In genomic region chr3:71859128-71859519, GRCh38 we compare ENCODE assay signal across 8 cellular contexts.
DNase-seq lines count a peak whose midpoint lies in the region; ATAC-seq and TF ChIP-seq lines count a peak whose summit lies in the region.

No MANE protein-coding gene starts in this region.

- peaks cover 14% of the 10 kb centered on the region for H3K9me3 ChIP-seq in endodermal cell (ENCODE audit: control insufficient read depth, low read length)

- no peak overlapping the region for H3K4me3 Mint-ChIP-seq in endodermal cell
- H3K4me3 Mint-ChIP-seq in neural crest cell = no peak overlapping the region
- no peak overlapping the region for H3K4me3 Mint-ChIP-seq in endothelial cell (ENCODE audit: unreplicated experiment)
- no peak overlapping the region for H3K4me3 Mint-ChIP-seq in stimulated activated memory B cell treated with anti-CD40 and anti-IgM and Interleukin-4, amounts not matched to agents 10 μg/mL and 1 μg/mL and 100 μg/mL, for 72 hours

- no peaks in the 10 kb centered on the region for H3K36me3 ChIP-seq in endodermal cell (ENCODE audit: control insufficient read depth, insufficient read depth, low read length)

- peaks cover 13% of the 10 kb centered on the region for H3K9me3 Mint-ChIP-seq in endodermal cell
- peaks cover 3% of the 10 kb centered on the region for H3K9me3 Mint-ChIP-seq in neural crest cell
- H3K9me3 Mint-ChIP-seq in endothelial cell (ENCODE audit: unreplicated experiment) = no peaks in the 10 kb centered on the region
- H3K9me3 Mint-ChIP-seq in stimulated activated memory B cell treated with anti-CD40 and anti-IgM and Interleukin-4, amounts not matched to agents 10 μg/mL and 1 μg/mL and 100 μg/mL, for 72 hours = peaks cover 15% of the 10 kb centered on the region

- H3K4me1 ChIP-seq in endodermal cell (ENCODE audit: control insufficient read depth, insufficient read depth, low read length) = no peaks in the 10 kb centered on the region

- H3K4me3 ChIP-seq in endodermal cell (ENCODE audit: low read length) = no peak overlapping the region

- TF ChIP-seq CTCF in C4-2B (conservative IDR thresholded peaks at IDR 0.05) = peak; percentile 72
- peak; percentile 29 for TF ChIP-seq CTCF in GM13976 (IDR thresholded peaks at IDR 0.05; ENCODE audit: borderline replicate concordance, control extremely low read depth, extremely low read depth, insufficient read depth, missing control alignments)
- TF ChIP-seq CTCF in endodermal cell (conservative IDR thresholded peaks at IDR 0.05) = peak; percentile 79
- TF ChIP-seq CTCF in neural crest cell (conservative IDR thresholded peaks at IDR 0.05) = peak; percentile 60
- TF ChIP-seq CTCF in endothelial cell (IDR thresholded peaks at IDR 0.05; ENCODE audit: unreplicated experiment) = no peak

- WGBS in endodermal cell (ENCODE audit: insufficient coverage in 1 of 2, insufficient read length in 1 of 2), 2 experiments = 71% methylated on average over 2 of the region's 3 CpGs; no CpG with 5 or more reads in 1 of the 2 experiments

- H3K27ac ChIP-seq in C4-2B (no peak overlapping the region), endodermal cell (ENCODE audit: low read depth, low read length) (no peak overlapping the region)

- no peak for ATAC-seq in stimulated activated memory B cell treated with anti-CD40 and anti-IgM and Interleukin-4, amounts not matched to agents 10 μg/mL and 1 μg/mL and 100 μg/mL, for 72 hours

- H3K27ac Mint-ChIP-seq in endodermal cell (no peak overlapping the region), neural crest cell (ENCODE audit: unreplicated experiment) (no peak overlapping the region), endothelial cell (ENCODE audit: unreplicated experiment) (no peak overlapping the region)
- no peak overlapping the region for H3K27ac Mint-ChIP-seq in stimulated activated memory B cell treated with anti-CD40 and anti-IgM and Interleukin-4, amounts not matched to agents 10 μg/mL and 1 μg/mL and 100 μg/mL, for 72 hours

- no peaks in the 10 kb centered on the region for H3K27me3 ChIP-seq in endodermal cell (ENCODE audit: control insufficient read depth, insufficient read depth, low read length, poor library complexity, severe bottlenecking)

- DNase-seq in GM13976 (ENCODE audit: low spot score) (peak; percentile 31), NOMO-1 (lab: John Stamatoyannopoulos, UW; ENCODE audit: unreplicated experiment in 2 of 2) (peak; percentile 75 to 81), endodermal cell (no peak), neural crest cell (ENCODE audit: low read depth, low spot score) (no peak), OCI-M2 (lab: John Stamatoyannopoulos, UW; ENCODE audit: unreplicated experiment) (no peak), endothelial cell (ENCODE audit: low spot score) (no peak)

- in situ Hi-C loops in GM13976 (cut with MboI; ENCODE audit: low sequenced_read_pairs, unreplicated experiment) = no loop called here

- H3K9ac ChIP-seq in endodermal cell (ENCODE audit: extremely low read depth, low read length, poor library complexity, severe bottlenecking) = no peak overlapping the region

- H3K4me1 Mint-ChIP-seq in endodermal cell = peaks cover 11% of the 10 kb centered on the region
- H3K4me1 Mint-ChIP-seq in neural crest cell = peaks cover 11% of the 10 kb centered on the region
- peaks cover 12% of the 10 kb centered on the region for H3K4me1 Mint-ChIP-seq in endothelial cell (ENCODE audit: unreplicated experiment)
- no peaks in the 10 kb centered on the region for H3K4me1 Mint-ChIP-seq in stimulated activated memory B cell treated with anti-CD40 and anti-IgM and Interleukin-4, amounts not matched to agents 10 μg/mL and 1 μg/mL and 100 μg/mL, for 72 hours

- H3K27me3 Mint-ChIP-seq in endodermal cell (ENCODE audit: insufficient read depth) = peaks cover 30% of the 10 kb centered on the region
- H3K27me3 Mint-ChIP-seq in neural crest cell (ENCODE audit: low read depth) = peaks cover 17% of the 10 kb centered on the region
- H3K27me3 Mint-ChIP-seq in endothelial cell (ENCODE audit: unreplicated experiment) = peaks cover 3% of the 10 kb centered on the region
- H3K27me3 Mint-ChIP-seq in stimulated activated memory B cell treated with anti-CD40 and anti-IgM and Interleukin-4, amounts not matched to agents 10 μg/mL and 1 μg/mL and 100 μg/mL, for 72 hours = peaks cover 90% of the 10 kb centered on the region

- H3K36me3 Mint-ChIP-seq in endodermal cell (ENCODE audit: low read depth) (no peaks in the 10 kb centered on the region), neural crest cell (ENCODE audit: low read depth) (no peaks in the 10 kb centered on the region), endothelial cell (ENCODE audit: low read depth, unreplicated experiment) (peaks cover 7% of the 10 kb centered on the region)
- peaks cover 12% of the 10 kb centered on the region for H3K36me3 Mint-ChIP-seq in stimulated activated memory B cell treated with anti-CD40 and anti-IgM and Interleukin-4, amounts not matched to agents 10 μg/mL and 1 μg/mL and 100 μg/mL, for 72 hours

Comparison
In these comparisons a context has a peak if more than half of its experiments do, and no peak if none do; other contexts are left out.
1. DNase-seq: peak in GM13976 (single experiment) and NOMO-1 (2 of 2); none in endodermal cell (single experiment), neural crest cell (single experiment), OCI-M2 (single experiment) and endothelial cell (single experiment).